In the genomic region with DNA sequence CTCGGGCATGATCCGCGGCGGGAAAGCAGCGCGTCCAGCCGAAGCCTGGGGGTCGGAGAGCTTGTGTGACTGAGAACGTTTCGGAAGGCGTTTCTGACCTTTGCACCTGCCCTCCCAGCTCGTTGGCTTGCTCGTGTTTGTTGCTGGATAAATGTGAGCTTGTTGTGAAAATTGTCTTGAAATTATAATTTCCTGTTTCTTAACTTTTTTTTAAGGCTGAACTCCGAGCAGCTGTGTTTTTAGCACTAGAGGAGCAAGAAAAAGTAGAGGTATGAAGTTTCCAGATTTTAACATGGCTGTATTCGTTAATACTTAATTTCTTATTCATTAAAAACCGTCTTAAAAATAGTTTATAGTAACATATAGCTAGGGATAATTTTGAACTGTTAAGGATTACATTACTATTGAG, we compare ENCODE assay signal across 1 cellular context.
TF ChIP-seq lines count a peak whose summit lies in the region.

No MANE protein-coding gene starts in this region.

TF ChIP-seq in HepG2, 621 proteins besides CTCF, POLR2A, EP300 and RAD21 (continued from another document and continues in another):
- TF ChIP-seq, protein P1, sequence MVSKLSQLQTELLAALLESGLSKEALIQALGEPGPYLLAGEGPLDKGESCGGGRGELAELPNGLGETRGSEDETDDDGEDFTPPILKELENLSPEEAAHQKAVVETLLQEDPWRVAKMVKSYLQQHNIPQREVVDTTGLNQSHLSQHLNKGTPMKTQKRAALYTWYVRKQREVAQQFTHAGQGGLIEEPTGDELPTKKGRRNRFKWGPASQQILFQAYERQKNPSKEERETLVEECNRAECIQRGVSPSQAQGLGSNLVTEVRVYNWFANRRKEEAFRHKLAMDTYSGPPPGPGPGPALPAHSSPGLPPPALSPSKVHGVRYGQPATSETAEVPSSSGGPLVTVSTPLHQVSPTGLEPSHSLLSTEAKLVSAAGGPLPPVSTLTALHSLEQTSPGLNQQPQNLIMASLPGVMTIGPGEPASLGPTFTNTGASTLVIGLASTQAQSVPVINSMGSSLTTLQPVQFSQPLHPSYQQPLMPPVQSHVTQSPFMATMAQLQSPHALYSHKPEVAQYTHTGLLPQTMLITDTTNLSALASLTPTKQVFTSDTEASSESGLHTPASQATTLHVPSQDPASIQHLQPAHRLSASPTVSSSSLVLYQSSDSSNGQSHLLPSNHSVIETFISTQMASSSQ (IDR thresholded peaks at IDR 0.05; ENCODE audit: low read depth), result no peak
- TF ChIP-seq, protein P1 (CRISPR knock-in tag; IDR thresholded peaks at IDR 0.05; ENCODE audit: borderline replicate concordance), result no peak
- TF ChIP-seq, protein P2, sequence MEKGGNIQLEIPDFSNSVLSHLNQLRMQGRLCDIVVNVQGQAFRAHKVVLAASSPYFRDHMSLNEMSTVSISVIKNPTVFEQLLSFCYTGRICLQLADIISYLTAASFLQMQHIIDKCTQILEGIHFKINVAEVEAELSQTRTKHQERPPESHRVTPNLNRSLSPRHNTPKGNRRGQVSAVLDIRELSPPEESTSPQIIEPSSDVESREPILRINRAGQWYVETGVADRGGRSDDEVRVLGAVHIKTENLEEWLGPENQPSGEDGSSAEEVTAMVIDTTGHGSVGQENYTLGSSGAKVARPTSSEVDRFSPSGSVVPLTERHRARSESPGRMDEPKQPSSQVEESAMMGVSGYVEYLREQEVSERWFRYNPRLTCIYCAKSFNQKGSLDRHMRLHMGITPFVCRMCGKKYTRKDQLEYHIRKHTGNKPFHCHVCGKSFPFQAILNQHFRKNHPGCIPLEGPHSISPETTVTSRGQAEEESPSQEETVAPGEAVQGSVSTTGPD (CRISPR knock-in tag; IDR thresholded peaks at IDR 0.05), result no peak
- TF ChIP-seq ZNF225 (CRISPR knock-in tag; IDR thresholded peaks at IDR 0.05) (no peak), KDM4B (CRISPR knock-in tag; IDR thresholded peaks at IDR 0.05) (no peak), FOXC1 (CRISPR knock-in tag; IDR thresholded peaks at IDR 0.05; ENCODE audit: borderline replicate concordance) (no peak), ZSCAN22 (CRISPR knock-in tag; IDR thresholded peaks at IDR 0.05) (no peak), ZNF24 (IDR thresholded peaks at IDR 0.05) (no peak), STAG1 (CRISPR knock-in tag; IDR thresholded peaks at IDR 0.05) (no peak), ZNF619 (CRISPR knock-in tag; IDR thresholded peaks at IDR 0.05) (no peak), TCF12 (IDR thresholded peaks at IDR 0.05) (no peak), TCF12 (CRISPR knock-in tag; IDR thresholded peaks at IDR 0.05) (no peak), FOXJ3 (CRISPR knock-in tag; IDR thresholded peaks at IDR 0.05; ENCODE audit: borderline replicate concordance) (peak; percentile 49; the same call in 1 of the 2 replicates), ZNF382 (CRISPR knock-in tag; IDR thresholded peaks at IDR 0.05; ENCODE audit: borderline replicate concordance) (no peak), KMT2B (CRISPR knock-in tag; IDR thresholded peaks at IDR 0.05) (no peak), SKI (IDR thresholded peaks at IDR 0.05; ENCODE audit: partially characterized antibody) (no peak), ZNF543 (CRISPR knock-in tag; IDR thresholded peaks at IDR 0.05) (no peak)
- TF ChIP-seq, protein P3, sequence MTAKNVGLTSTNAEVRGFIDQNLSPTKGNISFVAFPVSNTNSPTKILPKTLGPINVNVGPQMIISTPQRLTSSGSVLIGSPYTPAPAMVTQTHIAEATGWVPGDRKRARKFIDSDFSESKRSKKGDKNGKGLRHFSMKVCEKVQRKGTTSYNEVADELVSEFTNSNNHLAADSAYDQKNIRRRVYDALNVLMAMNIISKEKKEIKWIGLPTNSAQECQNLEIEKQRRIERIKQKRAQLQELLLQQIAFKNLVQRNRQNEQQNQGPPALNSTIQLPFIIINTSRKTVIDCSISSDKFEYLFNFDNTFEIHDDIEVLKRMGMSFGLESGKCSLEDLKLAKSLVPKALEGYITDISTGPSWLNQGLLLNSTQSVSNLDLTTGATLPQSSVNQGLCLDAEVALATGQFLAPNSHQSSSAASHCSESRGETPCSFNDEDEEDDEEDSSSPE (CRISPR knock-in tag; IDR thresholded peaks at IDR 0.05), result no peak
- TF ChIP-seq, protein P4, sequence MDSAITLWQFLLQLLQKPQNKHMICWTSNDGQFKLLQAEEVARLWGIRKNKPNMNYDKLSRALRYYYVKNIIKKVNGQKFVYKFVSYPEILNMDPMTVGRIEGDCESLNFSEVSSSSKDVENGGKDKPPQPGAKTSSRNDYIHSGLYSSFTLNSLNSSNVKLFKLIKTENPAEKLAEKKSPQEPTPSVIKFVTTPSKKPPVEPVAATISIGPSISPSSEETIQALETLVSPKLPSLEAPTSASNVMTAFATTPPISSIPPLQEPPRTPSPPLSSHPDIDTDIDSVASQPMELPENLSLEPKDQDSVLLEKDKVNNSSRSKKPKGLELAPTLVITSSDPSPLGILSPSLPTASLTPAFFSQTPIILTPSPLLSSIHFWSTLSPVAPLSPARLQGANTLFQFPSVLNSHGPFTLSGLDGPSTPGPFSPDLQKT (CRISPR knock-in tag; IDR thresholded peaks at IDR 0.05; ENCODE audit: borderline replicate concordance), result no peak
- TF ChIP-seq, protein P5, sequence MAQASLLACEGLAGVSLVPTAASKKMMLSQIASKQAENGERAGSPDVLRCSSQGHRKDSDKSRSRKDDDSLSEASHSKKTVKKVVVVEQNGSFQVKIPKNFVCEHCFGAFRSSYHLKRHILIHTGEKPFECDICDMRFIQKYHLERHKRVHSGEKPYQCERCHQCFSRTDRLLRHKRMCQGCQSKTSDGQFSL (CRISPR knock-in tag; IDR thresholded peaks at IDR 0.05), result no peak
- TF ChIP-seq, protein P6, sequence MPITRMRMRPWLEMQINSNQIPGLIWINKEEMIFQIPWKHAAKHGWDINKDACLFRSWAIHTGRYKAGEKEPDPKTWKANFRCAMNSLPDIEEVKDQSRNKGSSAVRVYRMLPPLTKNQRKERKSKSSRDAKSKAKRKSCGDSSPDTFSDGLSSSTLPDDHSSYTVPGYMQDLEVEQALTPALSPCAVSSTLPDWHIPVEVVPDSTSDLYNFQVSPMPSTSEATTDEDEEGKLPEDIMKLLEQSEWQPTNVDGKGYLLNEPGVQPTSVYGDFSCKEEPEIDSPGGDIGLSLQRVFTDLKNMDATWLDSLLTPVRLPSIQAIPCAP (CRISPR knock-in tag; IDR thresholded peaks at IDR 0.05; ENCODE audit: low read depth), result no peak
- TF ChIP-seq, protein P7, sequence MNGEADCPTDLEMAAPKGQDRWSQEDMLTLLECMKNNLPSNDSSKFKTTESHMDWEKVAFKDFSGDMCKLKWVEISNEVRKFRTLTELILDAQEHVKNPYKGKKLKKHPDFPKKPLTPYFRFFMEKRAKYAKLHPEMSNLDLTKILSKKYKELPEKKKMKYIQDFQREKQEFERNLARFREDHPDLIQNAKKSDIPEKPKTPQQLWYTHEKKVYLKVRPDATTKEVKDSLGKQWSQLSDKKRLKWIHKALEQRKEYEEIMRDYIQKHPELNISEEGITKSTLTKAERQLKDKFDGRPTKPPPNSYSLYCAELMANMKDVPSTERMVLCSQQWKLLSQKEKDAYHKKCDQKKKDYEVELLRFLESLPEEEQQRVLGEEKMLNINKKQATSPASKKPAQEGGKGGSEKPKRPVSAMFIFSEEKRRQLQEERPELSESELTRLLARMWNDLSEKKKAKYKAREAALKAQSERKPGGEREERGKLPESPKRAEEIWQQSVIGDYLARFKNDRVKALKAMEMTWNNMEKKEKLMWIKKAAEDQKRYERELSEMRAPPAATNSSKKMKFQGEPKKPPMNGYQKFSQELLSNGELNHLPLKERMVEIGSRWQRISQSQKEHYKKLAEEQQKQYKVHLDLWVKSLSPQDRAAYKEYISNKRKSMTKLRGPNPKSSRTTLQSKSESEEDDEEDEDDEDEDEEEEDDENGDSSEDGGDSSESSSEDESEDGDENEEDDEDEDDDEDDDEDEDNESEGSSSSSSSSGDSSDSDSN (CRISPR knock-in tag; IDR thresholded peaks at IDR 0.05), result peak; percentile 90
- TF ChIP-seq, protein P8, sequence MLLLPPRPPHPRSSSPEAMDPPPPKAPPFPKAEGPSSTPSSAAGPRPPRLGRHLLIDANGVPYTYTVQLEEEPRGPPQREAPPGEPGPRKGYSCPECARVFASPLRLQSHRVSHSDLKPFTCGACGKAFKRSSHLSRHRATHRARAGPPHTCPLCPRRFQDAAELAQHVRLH (CRISPR knock-in tag; IDR thresholded peaks at IDR 0.05; ENCODE audit: borderline replicate concordance, low read depth), result 0 out of 2 replicates have a peak, but pooled peaks have one; percentile 4
- TF ChIP-seq, protein P9, sequence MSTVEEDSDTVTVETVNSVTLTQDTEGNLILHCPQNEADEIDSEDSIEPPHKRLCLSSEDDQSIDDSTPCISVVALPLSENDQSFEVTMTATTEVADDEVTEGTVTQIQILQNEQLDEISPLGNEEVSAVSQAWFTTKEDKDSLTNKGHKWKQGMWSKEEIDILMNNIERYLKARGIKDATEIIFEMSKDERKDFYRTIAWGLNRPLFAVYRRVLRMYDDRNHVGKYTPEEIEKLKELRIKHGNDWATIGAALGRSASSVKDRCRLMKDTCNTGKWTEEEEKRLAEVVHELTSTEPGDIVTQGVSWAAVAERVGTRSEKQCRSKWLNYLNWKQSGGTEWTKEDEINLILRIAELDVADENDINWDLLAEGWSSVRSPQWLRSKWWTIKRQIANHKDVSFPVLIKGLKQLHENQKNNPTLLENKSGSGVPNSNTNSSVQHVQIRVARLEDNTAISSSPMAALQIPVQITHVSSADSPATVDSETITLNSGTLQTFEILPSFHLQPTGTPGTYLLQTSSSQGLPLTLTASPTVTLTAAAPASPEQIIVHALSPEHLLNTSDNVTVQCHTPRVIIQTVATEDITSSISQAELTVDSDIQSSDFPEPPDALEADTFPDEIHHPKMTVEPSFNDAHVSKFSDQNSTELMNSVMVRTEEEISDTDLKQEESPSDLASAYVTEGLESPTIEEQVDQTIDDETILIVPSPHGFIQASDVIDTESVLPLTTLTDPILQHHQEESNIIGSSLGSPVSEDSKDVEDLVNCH (CRISPR knock-in tag; IDR thresholded peaks at IDR 0.05), result no peak
- TF ChIP-seq, protein P10, sequence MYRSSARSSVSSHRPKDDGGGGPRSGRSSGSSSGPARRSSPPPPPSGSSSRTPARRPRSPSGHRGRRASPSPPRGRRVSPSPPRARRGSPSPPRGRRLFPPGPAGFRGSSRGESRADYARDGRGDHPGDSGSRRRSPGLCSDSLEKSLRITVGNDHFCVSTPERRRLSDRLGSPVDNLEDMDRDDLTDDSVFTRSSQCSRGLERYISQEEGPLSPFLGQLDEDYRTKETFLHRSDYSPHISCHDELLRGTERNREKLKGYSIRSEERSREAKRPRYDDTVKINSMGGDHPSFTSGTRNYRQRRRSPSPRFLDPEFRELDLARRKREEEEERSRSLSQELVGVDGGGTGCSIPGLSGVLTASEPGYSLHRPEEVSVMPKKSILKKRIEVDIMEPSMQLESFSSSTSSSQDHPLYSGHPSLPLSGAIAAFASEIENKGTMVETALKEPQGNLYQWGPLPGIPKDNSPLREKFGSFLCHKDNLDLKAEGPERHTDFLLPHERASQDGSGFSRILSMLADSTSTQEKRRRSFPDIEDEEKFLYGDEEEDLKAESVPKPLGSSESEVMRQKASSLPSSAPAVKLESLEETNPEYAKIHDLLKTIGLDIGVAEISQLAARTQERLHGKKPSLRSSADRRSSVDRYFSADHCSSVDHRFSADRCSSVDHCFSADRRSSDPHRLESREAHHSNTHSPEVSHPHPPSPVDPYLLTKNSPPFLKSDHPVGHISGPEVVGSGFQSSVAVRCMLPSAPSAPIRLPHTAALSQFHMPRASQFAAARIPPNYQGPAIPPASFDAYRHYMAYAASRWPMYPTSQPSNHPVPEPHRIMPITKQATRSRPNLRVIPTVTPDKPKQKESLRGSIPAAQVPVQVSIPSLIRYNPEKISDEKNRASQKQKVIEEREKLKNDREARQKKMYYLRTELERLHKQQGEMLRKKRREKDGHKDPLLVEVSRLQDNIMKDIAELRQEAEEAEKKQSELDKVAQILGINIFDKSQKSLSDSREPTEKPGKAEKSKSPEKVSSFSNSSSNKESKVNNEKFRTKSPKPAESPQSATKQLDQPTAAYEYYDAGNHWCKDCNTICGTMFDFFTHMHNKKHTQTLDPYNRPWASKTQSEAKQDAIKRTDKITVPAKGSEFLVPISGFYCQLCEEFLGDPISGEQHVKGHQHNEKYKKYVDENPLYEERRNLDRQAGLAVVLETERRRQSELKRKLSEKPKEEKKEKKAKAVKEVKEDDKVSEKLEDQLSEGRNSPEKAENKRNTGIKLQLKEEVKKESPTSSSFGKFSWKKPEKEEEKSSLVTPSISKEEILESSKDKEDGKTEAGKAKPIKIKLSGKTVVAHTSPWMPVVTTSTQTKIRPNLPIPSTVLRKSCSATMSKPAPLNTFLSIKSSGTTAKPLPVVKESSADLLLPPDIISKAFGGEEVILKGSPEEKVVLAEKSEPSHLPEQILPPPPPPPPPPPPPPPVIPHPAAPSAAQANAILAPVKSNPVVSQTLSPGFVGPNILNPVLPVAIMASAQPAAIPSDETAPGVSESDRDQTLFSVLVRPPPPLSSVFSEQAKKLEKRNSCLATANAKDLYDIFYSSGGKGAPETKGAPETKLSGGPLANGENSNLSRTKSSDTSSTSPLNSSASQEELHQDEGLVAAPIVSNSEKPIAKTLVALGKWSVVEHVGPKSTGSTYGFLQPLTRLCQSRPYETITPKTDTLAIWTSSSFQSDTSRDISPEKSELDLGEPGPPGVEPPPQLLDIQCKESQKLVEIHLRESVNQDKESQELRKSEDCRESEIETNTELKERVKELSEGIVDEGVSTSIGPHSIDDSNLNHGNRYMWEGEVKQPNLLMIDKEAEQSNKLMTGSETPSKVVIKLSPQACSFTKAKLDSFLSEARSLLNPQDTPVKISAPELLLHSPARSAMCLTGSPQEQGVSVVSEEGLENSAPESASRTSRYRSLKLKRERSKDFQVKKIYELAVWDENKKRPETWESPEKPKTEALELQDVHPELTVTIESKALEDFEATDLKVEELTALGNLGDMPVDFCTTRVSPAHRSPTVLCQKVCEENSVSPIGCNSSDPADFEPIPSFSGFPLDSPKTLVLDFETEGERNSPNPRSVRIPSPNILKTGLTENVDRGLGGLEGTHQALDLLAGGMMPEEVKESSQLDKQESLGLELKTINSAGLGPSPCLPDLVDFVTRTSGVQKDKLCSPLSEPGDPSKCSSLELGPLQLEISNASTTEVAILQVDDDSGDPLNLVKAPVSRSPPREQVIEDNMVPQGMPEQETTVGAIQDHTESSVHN (CRISPR knock-in tag; IDR thresholded peaks at IDR 0.05), result no peak
- TF ChIP-seq, protein P11, sequence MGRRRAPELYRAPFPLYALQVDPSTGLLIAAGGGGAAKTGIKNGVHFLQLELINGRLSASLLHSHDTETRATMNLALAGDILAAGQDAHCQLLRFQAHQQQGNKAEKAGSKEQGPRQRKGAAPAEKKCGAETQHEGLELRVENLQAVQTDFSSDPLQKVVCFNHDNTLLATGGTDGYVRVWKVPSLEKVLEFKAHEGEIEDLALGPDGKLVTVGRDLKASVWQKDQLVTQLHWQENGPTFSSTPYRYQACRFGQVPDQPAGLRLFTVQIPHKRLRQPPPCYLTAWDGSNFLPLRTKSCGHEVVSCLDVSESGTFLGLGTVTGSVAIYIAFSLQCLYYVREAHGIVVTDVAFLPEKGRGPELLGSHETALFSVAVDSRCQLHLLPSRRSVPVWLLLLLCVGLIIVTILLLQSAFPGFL (CRISPR knock-in tag; IDR thresholded peaks at IDR 0.05), result no peak; the same call in 1 of the 2 replicates
